10 cellular contexts compared by ENCODE assay signal in genomic region chr1:225460737-225461532, GRCh38. TPM values are rescaled to one million over a fixed set of nuclear protein-coding genes. Genes with fewer than 3 reads are reported as not detected.
DNase-seq lines count a peak whose midpoint lies in the region; ATAC-seq, FAIRE-seq and TF ChIP-seq lines count a peak whose summit lies in the region.
"Had no signal": no experiment of that assay in that cellular context is flagged by ENCODE, and none has a peak within 500 bp of the region (broad histone marks: within the 10 kb centered on the region; RNA-seq: fewer than 3 reads in every experiment).

No MANE protein-coding gene starts in this region.

- H3K27me3 ChIP-seq in CD4-positive, alpha-beta T cell (ENCODE audit: control insufficient read depth, insufficient read depth, low read length), result no peaks in the 10 kb centered on the region
- H3K27me3 ChIP-seq in SJCRH30 (no peaks in the 10 kb centered on the region), astrocyte (ENCODE audit: insufficient read depth, low read length) (no peaks in the 10 kb centered on the region), HAP-1 (ENCODE audit: low read depth) (no peaks in the 10 kb centered on the region)

- POLR2A ChIA-PET in CD4-positive, alpha-beta T cell (lab: Charles Lee), result interaction anchor here (0.7 to 2.4 kb wide), 4 partner anchors 16 to 538 kb away, joined by 3 to 16 read pairs (median 8); partner anchors contain the start of genes LBR and SDE2

- FAIRE-seq in astrocyte (lab: Jason Lieb, UNC), result no peak
- FAIRE-seq: G401.6 had no signal

- H3K4me1 ChIP-seq in SJCRH30 (peaks cover 63% of the 10 kb centered on the region), astrocyte (ENCODE audit: insufficient read depth, low read length) (peaks cover 36% of the 10 kb centered on the region), HAP-1 (no peaks in the 10 kb centered on the region; the same call in 1 of the 2 replicates)

- no peaks in the 10 kb centered on the region for H3K9me3 ChIP-seq in CD4-positive, alpha-beta T cell (ENCODE audit: control insufficient read depth, low read length)
- no peaks in the 10 kb centered on the region for H3K9me3 ChIP-seq in SJCRH30 (replicated peaks)
- no peaks in the 10 kb centered on the region for H3K9me3 ChIP-seq in astrocyte (ENCODE audit: insufficient read depth, low read depth, low read length)
- H3K9me3 ChIP-seq in HAP-1, result 0 out of 2 replicates have a peak, but pooled peaks cover 3% of the 10 kb centered on the region

- H3K4me1 Mint-ChIP-seq in CD4-positive, alpha-beta T cell (ENCODE audit: low read depth), result peaks cover 30% of the 10 kb centered on the region
- H3K4me1 Mint-ChIP-seq in astrocyte (ENCODE audit: low read depth, unreplicated experiment) (peaks cover 50% of the 10 kb centered on the region), nephron progenitor cell (peaks cover 67% of the 10 kb centered on the region)

- no peaks in the 10 kb centered on the region for H3K27me3 Mint-ChIP-seq in CD4-positive, alpha-beta T cell
- peaks cover 5% of the 10 kb centered on the region for H3K27me3 Mint-ChIP-seq in astrocyte (ENCODE audit: low read depth, unreplicated experiment)
- H3K27me3 Mint-ChIP-seq in nephron progenitor cell (ENCODE audit: low read depth, poor library complexity), result peaks cover 9% of the 10 kb centered on the region

- intact Hi-C loops in CD4-positive, alpha-beta T cell (cut with DNase I, micrococcal nuclease), result loop anchor here in 1 of 2 experiments (1.0 kb wide), 1 partner anchor 15 kb away; no protein-coding TSS in a partner anchor
- intact Hi-C loops in posterior vena cava (cut with DNase I), result no loop called here

- H3K4me3 ChIP-seq in SJCRH30 (peak overlapping the region; percentile 1; the same call in 1 of the 2 replicates), astrocyte (ENCODE audit: insufficient read depth, low read depth, low read length) (no peak overlapping the region), HAP-1 (no peak overlapping the region)

- H3K36me3 Mint-ChIP-seq in CD4-positive, alpha-beta T cell (ENCODE audit: low read depth), result no peaks in the 10 kb centered on the region
- H3K36me3 Mint-ChIP-seq in astrocyte (ENCODE audit: low read depth, unreplicated experiment), result no peaks in the 10 kb centered on the region
- peaks cover 5% of the 10 kb centered on the region for H3K36me3 Mint-ChIP-seq in nephron progenitor cell (ENCODE audit: low read depth)

- peak; percentile 74 for ATAC-seq in CD4-positive, alpha-beta T cell (ENCODE audit: poor library complexity)

- H4K20me1 ChIP-seq in astrocyte (ENCODE audit: insufficient read depth, low read length), result no peaks in the 10 kb centered on the region

- H3K9ac ChIP-seq in astrocyte (ENCODE audit: low read length), result no peak overlapping the region

- CTCF ChIA-PET in CD4-positive, alpha-beta T cell (lab: Charles Lee), result interaction anchor here (1.8 kb wide), 1 partner anchor 14 kb away, joined by 7 read pairs; no protein-coding TSS in a partner anchor

- H3K4me2 ChIP-seq in astrocyte (ENCODE audit: low read length), result no peak overlapping the region

- H3K27ac Mint-ChIP-seq in CD4-positive, alpha-beta T cell, result peak overlapping the region; percentile 31
- H3K27ac Mint-ChIP-seq in astrocyte (ENCODE audit: unreplicated experiment) (no peak overlapping the region), nephron progenitor cell (no peak overlapping the region)

- TF ChIP-seq CTCF in CD4-positive, alpha-beta T cell (IDR thresholded peaks at IDR 0.05), result no peak
- TF ChIP-seq CTCF in astrocyte (IDR thresholded peaks at IDR 0.05; ENCODE audit: insufficient read depth, low read depth, low read length), result no peak
- no peak for TF ChIP-seq CTCF in nephron progenitor cell (IDR thresholded peaks at IDR 0.05)

- H2AFZ ChIP-seq in astrocyte (ENCODE audit: low read depth, low read length), result no peak overlapping the region

- no peak overlapping the region for H3K27ac ChIP-seq in CD4-positive, alpha-beta T cell (ENCODE audit: low read depth, low read length)
- H3K27ac ChIP-seq in SJCRH30 (peak overlapping the region; percentile 24), astrocyte (ENCODE audit: low read depth, low read length) (no peak overlapping the region)

- DNase-seq in CD4-positive, alpha-beta T cell, result peak in 5 of 10 experiments; percentile 21 to 46 (median 42)
- DNase-seq in SJCRH30 (peak; percentile 60 to 76), astrocyte (ENCODE audit: low read depth) (no peak), posterior vena cava (ENCODE audit: low spot score) (peak; percentile 64), HAP-1 (ENCODE audit: low spot score in 2 of 2) (no peak), NCI-H2081 (lab: John Stamatoyannopoulos, UW) (no peak), COLO829 (ENCODE audit: low spot score) (no peak), nephron progenitor cell (no peak)
- DNase-seq: NCI-H1105 had no signal

- no peaks in the 10 kb centered on the region for H3K79me2 ChIP-seq in astrocyte (ENCODE audit: insufficient read depth, low read length)

- H3K36me3 ChIP-seq in SJCRH30, result no peaks in the 10 kb centered on the region
- no peaks in the 10 kb centered on the region for H3K36me3 ChIP-seq in astrocyte (ENCODE audit: insufficient read depth, low read length)
- no peaks in the 10 kb centered on the region for H3K36me3 ChIP-seq in HAP-1 (replicated peaks)

- H3K4me3 Mint-ChIP-seq in CD4-positive, alpha-beta T cell, result no peak overlapping the region
- H3K4me3 Mint-ChIP-seq in astrocyte (ENCODE audit: unreplicated experiment), result peak overlapping the region; percentile 58
- no peak overlapping the region for H3K4me3 Mint-ChIP-seq in nephron progenitor cell

- in situ Hi-C loops in HAP-1 (cut with MboI; ENCODE audit: low sequenced_read_pairs), result no loop called here

- no peaks in the 10 kb centered on the region for H3K9me3 Mint-ChIP-seq in CD4-positive, alpha-beta T cell
- H3K9me3 Mint-ChIP-seq in astrocyte (ENCODE audit: unreplicated experiment) (no peaks in the 10 kb centered on the region), nephron progenitor cell (peaks cover 7% of the 10 kb centered on the region)

RNA-seq across cellular contexts. Expression of gene LBR, which starts 33.1 kb away (rescaled TPM):
- 100 to 1,000 TPM; 118 to 129 TPM for total RNA-seq in CD4-positive, alpha-beta T cell
- 145 TPM in 2 replicates for total RNA-seq in SJCRH30 (2014; rRNA removed; shearing (Covaris generic))
- total RNA-seq in astrocyte (35.0 and 42.6 TPM in 2 replicates), posterior vena cava (10 to 100 TPM; 52.4 to 61.3 TPM)

Comparison
In these comparisons a context has a peak if more than half of its experiments do, and no peak if none do; other contexts are left out.
1. DNase-seq: peak in SJCRH30 (2 of 2) and posterior vena cava (single experiment); none in astrocyte (single experiment), HAP-1 (0 of 2), NCI-H2081 (0 of 2), COLO829 (single experiment) and nephron progenitor cell (single experiment).